Comparison of ENCODE assay signal across 3 cellular contexts in the genomic region with DNA sequence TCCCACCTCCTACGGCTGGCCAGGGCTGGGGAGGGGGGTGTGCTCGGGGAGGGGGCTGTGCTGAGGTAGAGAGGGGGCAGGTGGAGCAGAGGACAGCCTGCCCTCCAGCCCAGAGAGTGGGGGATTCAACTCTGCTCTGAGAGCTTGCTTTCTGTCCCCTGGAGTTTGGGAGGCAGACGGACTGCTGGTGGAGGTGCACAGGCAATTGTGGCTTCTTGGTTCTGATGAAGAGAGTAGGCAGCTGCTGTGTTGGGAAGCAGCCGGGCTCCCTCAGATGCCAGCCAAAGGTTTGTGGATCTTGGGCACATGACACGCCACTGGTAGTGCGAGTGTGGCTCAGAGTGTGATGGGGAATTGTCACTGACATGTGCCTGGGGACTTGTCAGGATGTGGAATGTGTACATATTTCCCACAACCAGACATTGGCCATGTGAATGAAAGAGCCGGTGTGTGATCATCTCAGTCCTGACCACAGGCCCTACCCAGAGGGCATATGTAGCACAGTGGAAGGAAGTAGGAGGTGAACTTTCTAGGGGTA. TPM values are rescaled to one million over a fixed set of nuclear protein-coding genes. Genes with fewer than 3 reads are reported as not detected.
"Had no signal": no experiment of that assay in that cellular context is flagged by ENCODE, and none has a peak within 500 bp of the region (broad histone marks: within the 10 kb centered on the region; RNA-seq: fewer than 3 reads in every experiment).

No MANE protein-coding gene starts in this region.

RNA-seq across cellular contexts. Expression of a gene that starts 5.3 kb away (rescaled TPM):
- total RNA-seq: LHCN-M2 had no signal
- polyA plus RNA-seq: IgD-negative memory B cell, SK-N-SH had no signal
